ENCODE assay signal across 9 cellular contexts in genomic region chr5:175796536-175797499, GRCh38.
A peak's percentile ranks its signal among the peaks of the same experiment; 100 is the strongest.
DNase-seq lines count a peak whose midpoint lies in the region; ATAC-seq, FAIRE-seq and TF ChIP-seq lines count a peak whose summit lies in the region.
"Had no signal": no experiment of that assay in that cellular context is flagged by ENCODE, and none has a peak within 500 bp of the region (broad histone marks: within the 10 kb centered on the region; RNA-seq: fewer than 3 reads in every experiment).

No MANE protein-coding gene starts in this region.

- no peak for TF ChIP-seq POLR2A in testis (IDR thresholded peaks at IDR 0.05)

- H3K4me1 ChIP-seq in testis: peaks cover 14% of the 10 kb centered on the region

- intact Hi-C loops in testis (cut with DNase I; ENCODE audit: low total_unique reads): no loop called here

- ATAC-seq in HG03457 (IDR thresholded peaks at IDR 0.05; ENCODE audit: unreplicated experiment) (peak; percentile 63), omental fat pad (ENCODE audit: low FRiP score) (peak; percentile 98)

- no peak for FAIRE-seq in RCC 7860 (lab: Jason Lieb, UNC)

- no peaks in the 10 kb centered on the region for H3K36me3 ChIP-seq in testis (ENCODE audit: low read depth, missing control alignments)
- H3K36me3 ChIP-seq: uterus had no signal

- WGBS in testis, 2 donors: 1% methylated on average over 64 of the region's 108 CpGs; no CpG with 5 or more reads in 1 of the 2 donors

- TF ChIP-seq CTCF in omental fat pad (IDR thresholded peaks at IDR 0.05) (no peak), testis (IDR thresholded peaks at IDR 0.05) (no peak)

- DNase-seq in SHP77 (lab: John Stamatoyannopoulos, UW): peak; percentile 40 to 55
- DNase-seq in SHP77 treated with DMSO at 0.1 percent for 48 hours (lab: John Stamatoyannopoulos, UW): no peak
- DNase-seq in RCC 7860 (ENCODE audit: low spot score): peak; percentile 44
- peak; percentile 67 for DNase-seq in activated gamma-delta T cell treated with Interleukin-2 at 50 U/mL for 16 hours
- DNase-seq in foreskin melanocyte: peak; percentile 49
- peak; percentile 26 for DNase-seq in omental fat pad (ENCODE audit: low spot score)
- peak; percentile 90 for DNase-seq in testis

- H3K27ac ChIP-seq in testis: no peak overlapping the region
- H3K27ac ChIP-seq: uterus had no signal

- H3K27me3 ChIP-seq in testis: no peaks in the 10 kb centered on the region

- peak overlapping the region; percentile 31 to 59 for H3K4me3 ChIP-seq in testis
- H3K4me3 ChIP-seq: uterus had no signal

- no peaks in the 10 kb centered on the region for H3K9me3 ChIP-seq in testis
- H3K9me3 ChIP-seq: uterus had no signal
